Comparison of ENCODE assay signal across 1 cellular context in the genomic region with DNA sequence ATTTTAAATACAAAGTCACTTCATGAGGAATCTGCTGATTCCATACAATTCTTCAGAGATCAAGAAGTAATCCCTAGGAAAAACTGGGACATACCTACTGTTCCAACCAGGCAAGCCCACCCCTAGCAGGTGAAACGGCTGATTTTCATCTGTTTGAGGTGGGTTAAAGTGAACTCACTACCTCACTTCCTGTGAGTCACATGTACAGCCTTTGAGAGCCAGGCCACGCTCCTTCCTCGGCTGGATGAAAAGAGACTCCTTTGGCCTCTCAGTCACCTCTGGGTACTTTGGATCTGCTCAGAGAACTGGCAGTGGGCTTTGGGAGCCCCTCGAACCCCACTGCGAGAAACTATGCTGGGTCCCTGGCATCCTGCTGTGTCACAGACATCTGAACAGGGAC.
TF ChIP-seq lines count a peak whose summit lies in the region.

No MANE protein-coding gene starts in this region.

TF ChIP-seq in H1, 55 proteins besides CTCF, POLR2A, EP300 and RAD21:
- TF ChIP-seq TBP (IDR thresholded peaks at IDR 0.05; ENCODE audit: low read depth, low read length): no peak
- TF ChIP-seq SUZ12 (IDR thresholded peaks at IDR 0.05; ENCODE audit: low read length): no peak
- no peak for TF ChIP-seq POLR2AphosphoS5 (IDR thresholded peaks at IDR 0.05; ENCODE audit: low read depth, low read length)
- no peak for TF ChIP-seq TAF1 (IDR thresholded peaks at IDR 0.05; ENCODE audit: low read depth, low read length)
- TF ChIP-seq ZNF274 (IDR thresholded peaks at IDR 0.05; ENCODE audit: borderline replicate concordance, extremely low read depth, low read length): no peak
- no peak for TF ChIP-seq CHD1 (IDR thresholded peaks at IDR 0.05; ENCODE audit: low read depth, low read length)
- no peak for TF ChIP-seq RNF2 (IDR thresholded peaks at IDR 0.05; ENCODE audit: borderline replicate concordance, low read depth, low read length, missing control alignments, poor library complexity, severe bottlenecking)
- no peak for TF ChIP-seq KDM4A (IDR thresholded peaks at IDR 0.05; ENCODE audit: low read depth, low read length, severe bottlenecking)
- TF ChIP-seq MAFK (IDR thresholded peaks at IDR 0.05; ENCODE audit: low read depth, low read length): no peak
- TF ChIP-seq JUN (IDR thresholded peaks at IDR 0.05; ENCODE audit: low read depth, low read length): no peak
- no peak for TF ChIP-seq PHF8 (conservative IDR thresholded peaks at IDR 0.05; ENCODE audit: low read depth, low read length)
- no peak for TF ChIP-seq CHD2 (IDR thresholded peaks at IDR 0.05; ENCODE audit: low read length)
- TF ChIP-seq GTF2F1 (IDR thresholded peaks at IDR 0.05; ENCODE audit: borderline replicate concordance, low read depth, low read length): no peak
- TF ChIP-seq, protein P1, sequence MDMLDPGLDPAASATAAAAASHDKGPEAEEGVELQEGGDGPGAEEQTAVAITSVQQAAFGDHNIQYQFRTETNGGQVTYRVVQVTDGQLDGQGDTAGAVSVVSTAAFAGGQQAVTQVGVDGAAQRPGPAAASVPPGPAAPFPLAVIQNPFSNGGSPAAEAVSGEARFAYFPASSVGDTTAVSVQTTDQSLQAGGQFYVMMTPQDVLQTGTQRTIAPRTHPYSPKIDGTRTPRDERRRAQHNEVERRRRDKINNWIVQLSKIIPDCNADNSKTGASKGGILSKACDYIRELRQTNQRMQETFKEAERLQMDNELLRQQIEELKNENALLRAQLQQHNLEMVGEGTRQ (IDR thresholded peaks at IDR 0.05; ENCODE audit: low read length): no peak
- TF ChIP-seq FOSL1 (IDR thresholded peaks at IDR 0.05; ENCODE audit: insufficient read depth, low read depth, low read length): no peak
